ENCODE assay signal across 8 cellular contexts in genomic region chr14:54805521-54806322, GRCh38.
DNase-seq lines count a peak whose midpoint lies in the region; ATAC-seq lines count a peak whose summit lies in the region.

No MANE protein-coding gene starts in this region.

- peak; percentile 72 for ATAC-seq in HG03139 (IDR thresholded peaks at IDR 0.05; ENCODE audit: unreplicated experiment)

- DNase-seq in NCI-H187 (lab: John Stamatoyannopoulos, UW) (peak; percentile 37 to 50), NCI-H187 treated with DMSO at 0.1 percent for 48 hours (lab: John Stamatoyannopoulos, UW) (no peak), NCI-H524 (lab: John Stamatoyannopoulos, UW) (peak; percentile 76 to 86), ecto neural progenitor cell (ENCODE audit: low spot score) (peak; percentile 89), lung microvascular endothelial cell (ENCODE audit: low read depth in 2 of 2) (peak; percentile 78 to 84)
- peak; percentile 88 to 90 for DNase-seq in activated CD4-positive, alpha-beta T cell treated with anti-CD3 and anti-CD28 coated beads, Interleukin-2, amount 50 U/mL, for 48 hours
- DNase-seq in stimulated activated CD8-positive, alpha-beta memory T cell treated with anti-CD3 and anti-CD28 coated beads, Interleukin-12 subunit alpha, Interleukin-12 subunit beta, amount 100 ng/mL, for 1 hour (ENCODE audit: low read depth): peak; percentile 55
